14 cellular contexts compared by ENCODE assay signal in genomic region chr1:9912264-9912936, GRCh38. TPM values are rescaled to one million over a fixed set of nuclear protein-coding genes. Genes with fewer than 3 reads are reported as not detected.
DNase-seq lines count a peak whose midpoint lies in the region; ATAC-seq and TF ChIP-seq lines count a peak whose summit lies in the region.
"Had no signal": no experiment of that assay in that cellular context is flagged by ENCODE, and none has a peak within 500 bp of the region (broad histone marks: within the 10 kb centered on the region; RNA-seq: fewer than 3 reads in every experiment).

No MANE protein-coding gene starts in this region.

- 94% methylated on average over 12 of the region's 12 CpGs for WGBS in SK-N-SH (ENCODE audit: low lambda C conversion rate)

- no peak for TF ChIP-seq RAD21 in SK-N-SH (IDR thresholded peaks at IDR 0.05; ENCODE audit: low read length)

- H3K36me3 ChIP-seq in Karpas-422 (ENCODE audit: insufficient read depth, low read length) (no peaks in the 10 kb centered on the region), SK-N-SH (replicated peaks in 1 of 2; ENCODE audit: control insufficient read depth in 1 of 2, insufficient read depth in 2 of 2, low read length in 1 of 2) (no peaks in the 10 kb centered on the region)
- H3K36me3 ChIP-seq: spleen, WERI-Rb-1 had no signal

- no peaks in the 10 kb centered on the region for H3K9me3 Mint-ChIP-seq in T-helper 1 cell treated with Interleukin-12 subunit alpha and Interleukin-12 subunit beta and Interleukin-4 antibody, amounts not matched to agents 30 μg/mL and 1 μg/mL, for 36 hours
- H3K9me3 Mint-ChIP-seq in chondrocyte (ENCODE audit: low read depth) (no peaks in the 10 kb centered on the region), nephron progenitor cell (no peaks in the 10 kb centered on the region)

- no peaks in the 10 kb centered on the region for H4K20me1 ChIP-seq in Karpas-422 (ENCODE audit: insufficient read depth, low read depth, low read length)
- no peaks in the 10 kb centered on the region for H4K20me1 ChIP-seq in SK-N-SH (ENCODE audit: insufficient read depth)

- peaks cover 12% of the 10 kb centered on the region for H3F3A ChIP-seq in SK-N-SH (replicated peaks; ENCODE audit: insufficient read depth)

- H3K4me1 ChIP-seq in Karpas-422 (ENCODE audit: low read length) (peaks cover 19% of the 10 kb centered on the region), SK-N-SH (ENCODE audit: control insufficient read depth in 1 of 2, insufficient read depth in 2 of 2, low read depth in 1 of 2, low read length in 1 of 2) (peaks cover 4 to 10% of the 10 kb centered on the region in 2 experiments; a peak in 2 of 4 replicates)

- H3K4me3 ChIP-seq in Karpas-422 (ENCODE audit: low read length), result no peak overlapping the region
- H3K4me3 ChIP-seq in SK-N-SH (ENCODE audit: low read depth in 2 of 2, low read length in 1 of 2), result no peak overlapping the region
- H3K4me3 ChIP-seq: spleen had no signal

- ATAC-seq in GM19455 (IDR thresholded peaks at IDR 0.05; ENCODE audit: unreplicated experiment), result no peak

- H3K9me3 ChIP-seq in Karpas-422 (ENCODE audit: low read length) (no peaks in the 10 kb centered on the region), SK-N-SH (no peaks in the 10 kb centered on the region)
- H3K9me3 ChIP-seq: spleen had no signal

- DNase-seq in T-helper 1 cell, result no peak
- peak; percentile 36 for DNase-seq in Karpas-422
- no peak for DNase-seq in chondrocyte (ENCODE audit: low spot score)
- DNase-seq in nephron progenitor cell, result no peak
- DNase-seq in SK-N-SH, result no peak
- DNase-seq in NCI-H1092 (lab: John Stamatoyannopoulos, UW), result no peak
- DNase-seq: activated naive CD4-positive, alpha-beta T cell; DMS79; NCI-H1417; NCI-H774; WERI-Rb-1 had no signal

- no peak overlapping the region for H3K4me2 ChIP-seq in Karpas-422 (ENCODE audit: low read depth, low read length, poor library complexity, severe bottlenecking)
- H3K4me2 ChIP-seq in SK-N-SH, result no peak overlapping the region

- peak overlapping the region; percentile 18 for H3K27ac Mint-ChIP-seq in T-helper 1 cell treated with Interleukin-12 subunit alpha and Interleukin-12 subunit beta and Interleukin-4 antibody, amounts not matched to agents 30 μg/mL and 1 μg/mL, for 36 hours
- H3K27ac Mint-ChIP-seq in chondrocyte (ENCODE audit: unreplicated experiment), result peak overlapping the region; percentile 52
- H3K27ac Mint-ChIP-seq in nephron progenitor cell, result peak overlapping the region; percentile 0

- H3K9me2 ChIP-seq in Karpas-422 (replicated peaks; ENCODE audit: insufficient read depth, low read length) (no peaks in the 10 kb centered on the region), SK-N-SH (no peaks in the 10 kb centered on the region)

- no peak for TF ChIP-seq CTCF in chondrocyte (IDR thresholded peaks at IDR 0.05)
- no peak for TF ChIP-seq CTCF in nephron progenitor cell (IDR thresholded peaks at IDR 0.05)
- TF ChIP-seq CTCF in SK-N-SH (IDR thresholded peaks at IDR 0.05), result no peak

- peaks cover 7% of the 10 kb centered on the region for H3K27me3 Mint-ChIP-seq in T-helper 1 cell treated with Interleukin-12 subunit alpha and Interleukin-12 subunit beta and Interleukin-4 antibody, amounts not matched to agents 30 μg/mL and 1 μg/mL, for 36 hours (ENCODE audit: low read depth)
- H3K27me3 Mint-ChIP-seq in chondrocyte (ENCODE audit: low read depth), result no peaks in the 10 kb centered on the region
- H3K27me3 Mint-ChIP-seq in nephron progenitor cell (ENCODE audit: low read depth, poor library complexity), result peaks cover 9% of the 10 kb centered on the region

- H2AFZ ChIP-seq in Karpas-422 (ENCODE audit: low read length) (no peak overlapping the region), SK-N-SH (ENCODE audit: low read depth) (no peak overlapping the region)

- H3K79me2 ChIP-seq in Karpas-422 (ENCODE audit: low read length) (no peaks in the 10 kb centered on the region), SK-N-SH (ENCODE audit: insufficient read depth) (peaks cover 18% of the 10 kb centered on the region; the same call in 1 of the 2 replicates)

- peak overlapping the region; percentile 29 for H3K4me3 Mint-ChIP-seq in T-helper 1 cell treated with Interleukin-12 subunit alpha and Interleukin-12 subunit beta and Interleukin-4 antibody, amounts not matched to agents 30 μg/mL and 1 μg/mL, for 36 hours
- no peak overlapping the region for H3K4me3 Mint-ChIP-seq in chondrocyte (ENCODE audit: unreplicated experiment)
- H3K4me3 Mint-ChIP-seq in nephron progenitor cell, result peak overlapping the region; percentile 66

- POLR2A ChIA-PET in SK-N-SH (lab: Yijun Ruan, JAX), result no interaction called here

- CTCF ChIA-PET in SK-N-SH (lab: Yijun Ruan, JAX), result interaction anchor here (0.5 to 1.0 kb wide), 2 partner anchors 85 to 414 kb away, joined by 3 read pairs; no protein-coding TSS in a partner anchor

- H3K27me3 ChIP-seq in Karpas-422 (ENCODE audit: low read length) (no peaks in the 10 kb centered on the region), SK-N-SH (ENCODE audit: insufficient read depth) (no peaks in the 10 kb centered on the region)
- H3K27me3 ChIP-seq: spleen had no signal

- no peaks in the 10 kb centered on the region for H3K36me3 Mint-ChIP-seq in T-helper 1 cell treated with Interleukin-12 subunit alpha and Interleukin-12 subunit beta and Interleukin-4 antibody, amounts not matched to agents 30 μg/mL and 1 μg/mL, for 36 hours (ENCODE audit: low read depth)
- H3K36me3 Mint-ChIP-seq in chondrocyte (ENCODE audit: low read depth) (no peaks in the 10 kb centered on the region), nephron progenitor cell (ENCODE audit: low read depth) (peaks cover 10% of the 10 kb centered on the region)

- H3K27ac ChIP-seq in Karpas-422 (ENCODE audit: low read length), result no peak overlapping the region
- H3K27ac ChIP-seq in SK-N-SH (ENCODE audit: low read depth in 2 of 2, low read length in 1 of 2), result no peak overlapping the region
- H3K27ac ChIP-seq: WERI-Rb-1 had no signal

- TF ChIP-seq EP300 in SK-N-SH (IDR thresholded peaks at IDR 0.05; ENCODE audit: borderline replicate concordance in 1 of 2, low read depth in 1 of 2, low read length in 1 of 2), result no peak

- peaks cover 17% of the 10 kb centered on the region for H3K4me1 Mint-ChIP-seq in T-helper 1 cell treated with Interleukin-12 subunit alpha and Interleukin-12 subunit beta and Interleukin-4 antibody, amounts not matched to agents 30 μg/mL and 1 μg/mL, for 36 hours (ENCODE audit: low read depth)
- H3K4me1 Mint-ChIP-seq in chondrocyte (ENCODE audit: low read depth) (peaks cover 24% of the 10 kb centered on the region), nephron progenitor cell (peaks cover 47% of the 10 kb centered on the region)

- H3K9ac ChIP-seq in Karpas-422 (ENCODE audit: low read length) (no peak overlapping the region), SK-N-SH (no peak overlapping the region)

TF ChIP-seq in SK-N-SH, 30 proteins besides CTCF, POLR2A, EP300 and RAD21:
- no peak for TF ChIP-seq MEF2A (IDR thresholded peaks at IDR 0.05; ENCODE audit: borderline replicate concordance, low read depth)
- TF ChIP-seq, protein P1, sequence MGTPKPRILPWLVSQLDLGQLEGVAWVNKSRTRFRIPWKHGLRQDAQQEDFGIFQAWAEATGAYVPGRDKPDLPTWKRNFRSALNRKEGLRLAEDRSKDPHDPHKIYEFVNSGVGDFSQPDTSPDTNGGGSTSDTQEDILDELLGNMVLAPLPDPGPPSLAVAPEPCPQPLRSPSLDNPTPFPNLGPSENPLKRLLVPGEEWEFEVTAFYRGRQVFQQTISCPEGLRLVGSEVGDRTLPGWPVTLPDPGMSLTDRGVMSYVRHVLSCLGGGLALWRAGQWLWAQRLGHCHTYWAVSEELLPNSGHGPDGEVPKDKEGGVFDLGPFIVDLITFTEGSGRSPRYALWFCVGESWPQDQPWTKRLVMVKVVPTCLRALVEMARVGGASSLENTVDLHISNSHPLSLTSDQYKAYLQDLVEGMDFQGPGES (IDR thresholded peaks at IDR 0.05; ENCODE audit: low read depth, low read length), result no peak
- TF ChIP-seq RFX5 (IDR thresholded peaks at IDR 0.05; ENCODE audit: low read length), result no peak
- no peak for TF ChIP-seq MXI1 (IDR thresholded peaks at IDR 0.05; ENCODE audit: low read depth, low read length)
- TF ChIP-seq TAF1 (IDR thresholded peaks at IDR 0.05; ENCODE audit: borderline replicate concordance, low read depth, low read length), result no peak
- TF ChIP-seq SMC3 (IDR thresholded peaks at IDR 0.05; ENCODE audit: low read depth, low read length), result no peak

RNA-seq across cellular contexts. Expression of gene CTNNBIP1, which starts 2.3 kb away (rescaled TPM):
- 4.2 and 11.9 TPM in 2 replicates for total RNA-seq in Karpas-422 (2014; rRNA removed; shearing (Covaris generic); ENCODE audit: low replicate concordance)
- total RNA-seq in chondrocyte, result 26.2 to 32.8 TPM (median 28.4 TPM) in 3 replicates
- polyA plus RNA-seq in SK-N-SH (2012; rRNA removed), result 40.2 and 57.6 TPM in 2 replicates
- polyA plus RNA-seq in SK-N-SH (2012; cell fraction: cytosol; rRNA removed), result 29.3 and 41.4 TPM in 2 replicates
- polyA plus RNA-seq in SK-N-SH (2012; cell fraction: nucleus; rRNA removed), result 15.9 and 25.4 TPM in 2 replicates

RNA-seq across cellular contexts. Expression of gene LZIC, which starts 30.8 kb away (rescaled TPM):
- 28.8 and 32.9 TPM in 2 replicates for total RNA-seq in Karpas-422 (2014; rRNA removed; shearing (Covaris generic); ENCODE audit: low replicate concordance)
- 26.1 to 28.4 TPM (median 26.1 TPM) in 3 replicates for total RNA-seq in chondrocyte
- 9.6 and 10.2 TPM in 2 replicates for polyA plus RNA-seq in SK-N-SH (2012; rRNA removed)
- polyA plus RNA-seq in SK-N-SH (2012; cell fraction: cytosol; rRNA removed), result 15.2 and 20.7 TPM in 2 replicates
- polyA plus RNA-seq in SK-N-SH (2012; cell fraction: nucleus; rRNA removed), result 3.3 and 5.5 TPM in 2 replicates

RNA-seq across cellular contexts. Expression of gene NMNAT1, which starts 30.9 kb away (rescaled TPM):
- total RNA-seq in Karpas-422 (2014; rRNA removed; shearing (Covaris generic); ENCODE audit: low replicate concordance), result 6.8 and 8.1 TPM in 2 replicates
- total RNA-seq in chondrocyte, result 10.9 to 13.8 TPM (median 13.7 TPM) in 3 replicates
- 7.0 and 8.7 TPM in 2 replicates for polyA plus RNA-seq in SK-N-SH (2012; rRNA removed)
- polyA plus RNA-seq in SK-N-SH (2012; cell fraction: cytosol; rRNA removed), result 8.3 and 8.7 TPM in 2 replicates
- polyA plus RNA-seq in SK-N-SH (2012; cell fraction: nucleus; rRNA removed), result 6.6 and 8.1 TPM in 2 replicates

Comparison
In these comparisons a context has a peak if more than half of its experiments do, and no peak if none do; other contexts are left out.
1. H3K27ac Mint-ChIP-seq: peak in every context shown above with its lines; median percentile 52 in chondrocyte; 18 in T-helper 1 cell treated with Interleukin-12 subunit alpha and Interleukin-12 subunit beta and Interleukin-4 antibody, amounts not matched to agents 30 μg/mL and 1 μg/mL, for 36 hours; 0 in nephron progenitor cell.